9 cellular contexts compared by ENCODE assay signal in genomic region chr20:3000852-3001523, GRCh38. TPM values are rescaled to one million over a fixed set of nuclear protein-coding genes. Genes with fewer than 3 reads are reported as not detected.
DNase-seq lines count a peak whose midpoint lies in the region; ATAC-seq and TF ChIP-seq lines count a peak whose summit lies in the region.
"Had no signal": no experiment of that assay in that cellular context is flagged by ENCODE, and none has a peak within 500 bp of the region (broad histone marks: within the 10 kb centered on the region; RNA-seq: fewer than 3 reads in every experiment).

No MANE protein-coding gene starts in this region.

- no peak overlapping the region for H3K4me3 ChIP-seq in fibroblast of mammary gland (ENCODE audit: control insufficient read depth, low read depth, low read length)
- H3K4me3 ChIP-seq: BLaER1 had no signal

- H3K27me3 Mint-ChIP-seq in osteocyte (ENCODE audit: unreplicated experiment): no peaks in the 10 kb centered on the region

- H3K9me3 Mint-ChIP-seq in osteocyte (ENCODE audit: unreplicated experiment): no peaks in the 10 kb centered on the region

- H3K4me1 Mint-ChIP-seq in osteocyte (ENCODE audit: unreplicated experiment): no peaks in the 10 kb centered on the region

- TF ChIP-seq CTCF in fibroblast of mammary gland (conservative IDR thresholded peaks at IDR 0.05; ENCODE audit: control insufficient read depth, insufficient read depth, low read depth, low read length) (peak; percentile 65), osteocyte (IDR thresholded peaks at IDR 0.05) (peak; percentile 70)

- no peak overlapping the region for H3K4me3 Mint-ChIP-seq in osteocyte (ENCODE audit: unreplicated experiment)

- ATAC-seq in HG02852 (IDR thresholded peaks at IDR 0.05; ENCODE audit: unreplicated experiment): no peak

- H3K36me3 Mint-ChIP-seq in osteocyte (ENCODE audit: unreplicated experiment): peaks cover 23% of the 10 kb centered on the region

- DNase-seq in NCI-H1436 (lab: John Stamatoyannopoulos, UW): peak; percentile 45
- no peak for DNase-seq in NCI-H1436 treated with DMSO at 0.1 percent for 48 hours (lab: John Stamatoyannopoulos, UW)
- peak; percentile 9 for DNase-seq in LoVo (ENCODE audit: low spot score)
- DNase-seq in SHP77 (lab: John Stamatoyannopoulos, UW): peak; percentile 63
- peak; percentile 80 for DNase-seq in fibroblast of mammary gland (ENCODE audit: low read depth)
- no peak for DNase-seq in osteocyte (ENCODE audit: extremely low spot score, unreplicated experiment)
- DNase-seq in mucosa of gallbladder (ENCODE audit: low spot score): no peak

- H3K27ac Mint-ChIP-seq in osteocyte (ENCODE audit: unreplicated experiment): no peak overlapping the region

RNA-seq across cellular contexts. Expression of gene GNRH2, which starts 42.4 kb away (rescaled TPM):
- not detected in 2 replicates for total RNA-seq in osteocyte
- 0.75 TPM for total RNA-seq in mucosa of gallbladder

RNA-seq across cellular contexts. Expression of gene MRPS26, which starts 44.9 kb away (rescaled TPM):
- total RNA-seq in osteocyte (40.1 and 44.4 TPM in 2 replicates), mucosa of gallbladder (46.6 TPM)

Comparison
In these comparisons a context has a peak if more than half of its experiments do, and no peak if none do; other contexts are left out.
1. DNase-seq: peak in NCI-H1436 (single experiment), LoVo (single experiment), SHP77 (2 of 2) and fibroblast of mammary gland (single experiment); none in NCI-H1436 treated with DMSO at 0.1 percent for 48 hours (single experiment), osteocyte (single experiment) and mucosa of gallbladder (single experiment).